Comparison of ENCODE assay signal across 1 cellular context in genomic region chrX:46912673-46913491, GRCh38.
TF ChIP-seq lines count a peak whose summit lies in the region.

No MANE protein-coding gene starts in this region.

TF ChIP-seq in K562, 482 proteins besides CTCF, POLR2A, EP300 and RAD21 (continued from another document):
- TF ChIP-seq ZBTB7A (IDR thresholded peaks at IDR 0.05; ENCODE audit: borderline replicate concordance, control insufficient read depth, low read depth, low read length) (peak; percentile 43; the same call in 1 of the 2 replicates), RBFOX2 (IDR thresholded peaks at IDR 0.05; ENCODE audit: low read depth, low read length) (peak; percentile 59), CTCFL (IDR thresholded peaks at IDR 0.05; ENCODE audit: borderline replicate concordance, insufficient read depth, low read depth, low read length, poor library complexity, severe bottlenecking) (peak; percentile 46), PHF8 (IDR thresholded peaks at IDR 0.05; ENCODE audit: borderline replicate concordance, low read length) (peak; percentile 28; the same call in 1 of the 2 replicates), SRSF9 (IDR thresholded peaks at IDR 0.05; ENCODE audit: borderline replicate concordance, low read depth, low read length) (no peak), EGR1 (conservative IDR thresholded peaks at IDR 0.05) (peak; percentile 28; the same call in 1 of the 2 replicates), DIDO1 (tag; IDR thresholded peaks at IDR 0.05; ENCODE audit: low read depth) (no peak), KLF1 (tag; IDR thresholded peaks at IDR 0.05) (no peak)
- TF ChIP-seq, protein P1, sequence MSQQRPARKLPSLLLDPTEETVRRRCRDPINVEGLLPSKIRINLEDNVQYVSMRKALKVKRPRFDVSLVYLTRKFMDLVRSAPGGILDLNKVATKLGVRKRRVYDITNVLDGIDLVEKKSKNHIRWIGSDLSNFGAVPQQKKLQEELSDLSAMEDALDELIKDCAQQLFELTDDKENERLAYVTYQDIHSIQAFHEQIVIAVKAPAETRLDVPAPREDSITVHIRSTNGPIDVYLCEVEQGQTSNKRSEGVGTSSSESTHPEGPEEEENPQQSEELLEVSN (IDR thresholded peaks at IDR 0.05; ENCODE audit: borderline replicate concordance in 1 of 2, extremely low read depth in 1 of 2, insufficient read depth in 1 of 2, insufficient read length in 1 of 2, low read depth in 1 of 2, low read length in 1 of 2, poor library complexity in 1 of 2, severe bottlenecking in 1 of 2) = peak in 1 of 2 experiments; percentile 43
